Comparison of ENCODE assay signal across 33 cellular contexts in the genomic region with DNA sequence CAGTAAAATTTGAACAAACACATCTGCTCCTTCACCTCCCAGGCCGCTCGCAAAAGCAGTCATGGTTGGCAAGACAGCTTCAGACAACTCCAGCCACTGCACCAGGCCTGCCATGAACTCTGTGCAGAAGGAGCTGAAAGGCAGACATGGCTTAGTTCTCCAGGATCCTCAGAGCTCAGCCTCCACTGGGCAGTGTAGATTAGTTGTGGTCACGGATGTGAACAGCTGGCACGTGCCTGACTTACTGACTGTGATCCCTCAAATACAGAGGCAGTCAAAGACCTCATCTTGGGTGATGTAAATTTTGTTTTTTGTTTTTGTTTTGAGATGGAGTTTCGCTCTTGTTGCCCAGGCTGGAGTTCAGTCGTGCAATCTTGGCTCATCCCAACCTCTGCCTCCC. TPM values are rescaled to one million over a fixed set of nuclear protein-coding genes. Genes with fewer than 3 reads are reported as not detected.
"Had no signal": no experiment of that assay in that cellular context is flagged by ENCODE, and none has a peak within 500 bp of the region (broad histone marks: within the 10 kb centered on the region; RNA-seq: fewer than 3 reads in every experiment).

No MANE protein-coding gene starts in this region.

- FAIRE-seq: TTC549 had no signal

- H3K4me2 ChIP-seq: SK-N-SH had no signal

- DNase-seq: activated B cell treated with CpG ODN at 0.5 μM for 24 hours; activated CD4-positive, alpha-beta memory T cell treated with anti-CD3 and anti-CD28 coated beads for 36 hours; activated CD4-positive, alpha-beta T cell treated with anti-CD3 and anti-CD28 coated beads for 4 hours; activated CD4-positive, alpha-beta T cell treated with anti-CD3 and anti-CD28 coated beads, Interleukin-2, amount 50 U/mL, for 1 hour; activated CD4-positive, CD25-positive, alpha-beta regulatory T cell treated with anti-CD3 and anti-CD28 coated beads, Interleukin-2, amount 50 U/mL, for 72 hours; activated CD8-positive, alpha-beta memory T cell treated with anti-CD3 and anti-CD28 coated beads, Interleukin-2, amount 50 U/mL, for 4 hours; activated gamma-delta T cell treated with Interleukin-2 at 50 U/mL for 16 hours; activated naive CD4-positive, alpha-beta T cell treated with anti-CD3 and anti-CD28 coated beads for 36 hours; activated T-cell treated with anti-CD3 and anti-CD28 coated beads for 4 hours; activated T-cell treated with anti-CD3 and anti-CD28 coated beads, Interleukin-2, amount 50 U/mL, for 4 hours; adrenal gland; central memory CD4-positive, alpha-beta T cell; Kasumi-1; KG1; NCI-H1092 treated with DMSO at 0.1 percent for 48 hours; NCI-H1417; NCI-H146; NCI-H187; NCI-H2081 treated with DMSO at 0.1 percent for 48 hours; NCI-H526 treated with DMSO at 0.1 percent for 48 hours; NCI-H774; SHP77; SK-N-SH had no signal

- H3K9ac ChIP-seq: SK-N-SH had no signal

- ATAC-seq: activated naive CD4-positive, alpha-beta T cell treated with anti-CD3 and anti-CD28 coated beads, Interleukin-2, amount 50 U/mL, for 72 hours; activated T-cell treated with anti-CD3 and anti-CD28 coated beads, Interleukin-2, amount 50 U/mL, for 4 hours had no signal

- H3K36me3 Mint-ChIP-seq: brain had no signal

- H3K4me1 ChIP-seq: adrenal gland had no signal

- H3K27me3 ChIP-seq: adrenal gland, SJSA1 had no signal

- H3K27me3 Mint-ChIP-seq: activated B cell treated with CpG ODN at 0.5 μM for 24 hours; activated CD4-positive, alpha-beta memory T cell treated with anti-CD3 and anti-CD28 coated beads for 36 hours had no signal

- H3K27ac ChIP-seq: adrenal gland, SJSA1 had no signal

- H3K9me3 Mint-ChIP-seq: activated B cell treated with CpG ODN at 0.5 μM for 24 hours; activated CD4-positive, alpha-beta memory T cell treated with anti-CD3 and anti-CD28 coated beads for 36 hours; activated naive CD4-positive, alpha-beta T cell treated with anti-CD3 and anti-CD28 coated beads for 36 hours; activated naive CD4-positive, alpha-beta T cell treated with anti-CD3 and anti-CD28 coated beads, Interleukin-2, amount 50 U/mL, for 72 hours; activated T-cell treated with anti-CD3 and anti-CD28 coated beads, Interleukin-2, amount 50 U/mL, for 4 hours; activated T-helper 1 cell treated with anti-CD3 and anti-CD28 coated beads, Interleukin-12 subunit alpha, Interleukin-12 subunit beta, Interleukin-2, Interleukin-4 antibody, amounts not matched to agents 30 ng/mL and 10 ng/mL and 1 ng/mL, durations not matched to agents 14 hours and 24 hours and 36 hours; brain; T-helper 1 cell treated with Interleukin-12 subunit alpha and Interleukin-12 subunit beta and Interleukin-4 antibody, amounts not matched to agents 30 μg/mL and 1 μg/mL, for 36 hours; T-helper 2 cell treated with Interferon-gamma antibody and Interleukin-4, amounts not matched to agents 5 μg/mL and 100 μg/mL, for 36 hours had no signal

- H3K9me3 ChIP-seq: adrenal gland, SJSA1, SK-N-SH had no signal

- H3K27ac Mint-ChIP-seq: activated B cell treated with CpG ODN at 0.5 μM for 24 hours; activated CD4-positive, alpha-beta memory T cell treated with anti-CD3 and anti-CD28 coated beads for 36 hours; activated naive CD4-positive, alpha-beta T cell treated with anti-CD3 and anti-CD28 coated beads for 36 hours; activated T-helper 1 cell treated with anti-CD3 and anti-CD28 coated beads, Interleukin-12 subunit alpha, Interleukin-12 subunit beta, Interleukin-2, Interleukin-4 antibody, amounts not matched to agents 30 ng/mL and 10 ng/mL and 1 ng/mL, durations not matched to agents 14 hours and 24 hours and 36 hours; T-helper 1 cell treated with Interleukin-12 subunit alpha and Interleukin-12 subunit beta and Interleukin-4 antibody, amounts not matched to agents 30 μg/mL and 1 μg/mL, for 36 hours; T-helper 2 cell treated with Interferon-gamma antibody and Interleukin-4, amounts not matched to agents 5 μg/mL and 100 μg/mL, for 36 hours had no signal

- H3K4me3 ChIP-seq: adrenal gland, SJSA1 had no signal

- H3K4me1 Mint-ChIP-seq: activated B cell treated with CpG ODN at 0.5 μM for 24 hours had no signal

- H3K4me3 Mint-ChIP-seq: activated B cell treated with CpG ODN at 0.5 μM for 24 hours; activated CD4-positive, alpha-beta memory T cell treated with anti-CD3 and anti-CD28 coated beads for 36 hours; activated naive CD4-positive, alpha-beta T cell treated with anti-CD3 and anti-CD28 coated beads for 36 hours; activated T-cell treated with anti-CD3 and anti-CD28 coated beads, Interleukin-2, amount 50 U/mL, for 4 hours; activated T-helper 1 cell treated with anti-CD3 and anti-CD28 coated beads, Interleukin-12 subunit alpha, Interleukin-12 subunit beta, Interleukin-2, Interleukin-4 antibody, amounts not matched to agents 30 ng/mL and 10 ng/mL and 1 ng/mL, durations not matched to agents 14 hours and 24 hours and 36 hours; brain; T-helper 1 cell treated with Interleukin-12 subunit alpha and Interleukin-12 subunit beta and Interleukin-4 antibody, amounts not matched to agents 30 μg/mL and 1 μg/mL, for 36 hours; T-helper 2 cell treated with Interferon-gamma antibody and Interleukin-4, amounts not matched to agents 5 μg/mL and 100 μg/mL, for 36 hours had no signal

RNA-seq across cellular contexts. Expression of a gene that starts 43.7 kb away (rescaled TPM):
- total RNA-seq: activated B cell treated with CpG ODN at 0.5 μM for 24 hours; activated CD4-positive, alpha-beta memory T cell treated with anti-CD3 and anti-CD28 coated beads for 36 hours; activated naive CD4-positive, alpha-beta T cell treated with anti-CD3 and anti-CD28 coated beads for 36 hours; activated naive CD4-positive, alpha-beta T cell treated with anti-CD3 and anti-CD28 coated beads, Interleukin-2, amount 50 U/mL, for 72 hours; activated T-cell treated with anti-CD3 and anti-CD28 coated beads, Interleukin-2, amount 50 U/mL, for 4 hours; activated T-helper 1 cell treated with anti-CD3 and anti-CD28 coated beads, Interleukin-12 subunit alpha, Interleukin-12 subunit beta, Interleukin-2, Interleukin-4 antibody, amounts not matched to agents 30 ng/mL and 10 ng/mL and 1 ng/mL, durations not matched to agents 14 hours and 24 hours and 36 hours; adrenal gland; cerebellum; NCI-H460; RPMI7951; SJSA1 had no signal
- polyA plus RNA-seq: adrenal gland, SK-N-SH had no signal
